Comparison of ENCODE assay signal across 15 cellular contexts in the genomic region with DNA sequence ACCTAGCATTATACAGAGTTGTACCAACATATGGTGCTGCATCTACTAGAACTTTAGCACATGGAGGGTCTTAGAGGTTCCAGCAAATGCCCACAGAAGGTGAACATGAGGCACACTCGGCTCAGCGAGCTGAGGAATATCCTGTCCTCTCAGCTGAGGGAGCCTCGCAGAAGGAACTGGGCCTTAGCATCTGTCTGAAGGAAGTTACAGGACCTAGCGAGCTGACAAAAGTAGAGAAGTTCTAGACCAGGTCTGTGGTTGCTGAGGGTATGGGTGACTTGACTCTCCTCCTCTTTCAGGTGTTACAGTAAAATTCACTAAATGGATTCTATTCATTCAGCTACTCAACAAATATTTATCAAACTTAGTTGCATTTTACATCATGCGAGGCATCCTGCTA.
DNase-seq lines count a peak whose midpoint lies in the region; ATAC-seq and TF ChIP-seq lines count a peak whose summit lies in the region.
"Had no signal": no experiment of that assay in that cellular context is flagged by ENCODE, and none has a peak within 500 bp of the region (broad histone marks: within the 10 kb centered on the region; RNA-seq: fewer than 3 reads in every experiment).

No MANE protein-coding gene starts in this region.

- POLR2A ChIA-PET in HEK293T (lab: Yijun Ruan, JAX), result no interaction called here
- POLR2A ChIA-PET in OCI-LY7 (lab: Charles Lee), result no interaction called here

- peaks cover 17% of the 10 kb centered on the region for H3K4me1 ChIP-seq in OCI-LY7 (ENCODE audit: insufficient read depth, low read length, poor library complexity, severe bottlenecking)

- CTCF ChIA-PET in HEK293T (lab: Yijun Ruan, JAX) (interaction anchor here (0.5 kb wide), 1 partner anchor 30 kb away, joined by 3 read pairs; no protein-coding TSS in a partner anchor), OCI-LY7 (lab: Charles Lee; ENCODE audit: unreplicated experiment) (no interaction called here)

- no peaks in the 10 kb centered on the region for H3K79me2 ChIP-seq in OCI-LY7 (ENCODE audit: insufficient read depth, low read depth, low read length)

- TF ChIP-seq CTCF in OCI-LY7 (conservative IDR thresholded peaks at IDR 0.05; ENCODE audit: low read length), result no peak

- DNase-seq in NCI-H345 treated with DMSO at 0.1 percent for 48 hours (lab: John Stamatoyannopoulos, UW; ENCODE audit: unreplicated experiment) (peak; percentile 35), NCI-H345 (lab: John Stamatoyannopoulos, UW) (no peak), RPMI8226 (no peak), HEK293T (ENCODE audit: extremely low spot score) (no peak), OCI-LY7 (ENCODE audit: low spot score) (no peak)
- no peak for DNase-seq in activated T-helper 1 cell treated with anti-CD3 and anti-CD28 coated beads, Interleukin-12 subunit alpha, Interleukin-12 subunit beta, Interleukin-2, Interleukin-4 antibody, amounts not matched to agents 30 ng/mL and 10 ng/mL and 1 ng/mL, durations not matched to agents 14 hours and 24 hours and 36 hours (ENCODE audit: low spot score)
- DNase-seq in stimulated activated effector memory CD8-positive, alpha-beta T cell treated with anti-CD3 and anti-CD28 coated beads, Interleukin-12 subunit alpha, Interleukin-12 subunit beta, amount 100 ng/mL, for 72 hours (ENCODE audit: low spot score in 2 of 2), result no peak
- DNase-seq: activated CD4-positive, alpha-beta T cell treated with anti-CD3 and anti-CD28 coated beads for 4 hours; activated naive CD4-positive, alpha-beta T cell treated with Interleukin-2 at 50 U/mL for 16 hours; central memory CD4-positive, alpha-beta T cell; NCI-H1436; testis had no signal

- H3K27me3 Mint-ChIP-seq in activated T-helper 1 cell treated with anti-CD3 and anti-CD28 coated beads, Interleukin-12 subunit alpha, Interleukin-12 subunit beta, Interleukin-2, Interleukin-4 antibody, amounts not matched to agents 30 ng/mL and 10 ng/mL and 1 ng/mL, durations not matched to agents 14 hours and 24 hours and 36 hours (ENCODE audit: insufficient read depth), result peaks cover 8% of the 10 kb centered on the region

- no peak overlapping the region for H3K4me2 ChIP-seq in OCI-LY7 (ENCODE audit: low read length)

- intact Hi-C loops in activated T-helper 1 cell treated with anti-CD3 and anti-CD28 coated beads, Interleukin-12 subunit alpha, Interleukin-12 subunit beta, Interleukin-2, Interleukin-4 antibody, amounts not matched to agents 30 ng/mL and 10 ng/mL and 1 ng/mL, durations not matched to agents 14 hours and 24 hours and 36 hours (cut with micrococcal nuclease), result no loop called here
- intact Hi-C loops in OCI-LY7 (cut with micrococcal nuclease; ENCODE audit: unreplicated experiment), result no loop called here

- no peak overlapping the region for H3K4me3 ChIP-seq in OCI-LY7 (ENCODE audit: low read depth, low read length, poor library complexity, severe bottlenecking)
- H3K4me3 ChIP-seq: SK-N-MC, testis had no signal

- peak; percentile 45 for ATAC-seq in HG02885 (IDR thresholded peaks at IDR 0.05; ENCODE audit: poor library complexity, unreplicated experiment)
- peak; percentile 60 for ATAC-seq in stimulated activated effector memory CD8-positive, alpha-beta T cell treated with anti-CD3 and anti-CD28 coated beads, Interleukin-12 subunit alpha, Interleukin-12 subunit beta, amount 100 ng/mL, for 72 hours
- ATAC-seq: sciatic nerve had no signal

- H3K36me3 ChIP-seq in OCI-LY7 (ENCODE audit: insufficient read depth, low read length), result no peaks in the 10 kb centered on the region

- H3K9me3 Mint-ChIP-seq in activated T-helper 1 cell treated with anti-CD3 and anti-CD28 coated beads, Interleukin-12 subunit alpha, Interleukin-12 subunit beta, Interleukin-2, Interleukin-4 antibody, amounts not matched to agents 30 ng/mL and 10 ng/mL and 1 ng/mL, durations not matched to agents 14 hours and 24 hours and 36 hours, result no peaks in the 10 kb centered on the region
- no peaks in the 10 kb centered on the region for H3K9me3 Mint-ChIP-seq in stimulated activated effector memory CD8-positive, alpha-beta T cell treated with anti-CD3 and anti-CD28 coated beads, Interleukin-12 subunit alpha, Interleukin-12 subunit beta, amount 100 ng/mL, for 72 hours

- peak overlapping the region; percentile 65 for H3K27ac Mint-ChIP-seq in activated T-helper 1 cell treated with anti-CD3 and anti-CD28 coated beads, Interleukin-12 subunit alpha, Interleukin-12 subunit beta, Interleukin-2, Interleukin-4 antibody, amounts not matched to agents 30 ng/mL and 10 ng/mL and 1 ng/mL, durations not matched to agents 14 hours and 24 hours and 36 hours
- peak overlapping the region; percentile 65 for H3K27ac Mint-ChIP-seq in stimulated activated effector memory CD8-positive, alpha-beta T cell treated with anti-CD3 and anti-CD28 coated beads, Interleukin-12 subunit alpha, Interleukin-12 subunit beta, amount 100 ng/mL, for 72 hours

- H3K9me2 ChIP-seq in OCI-LY7 (ENCODE audit: insufficient read depth, low read length), result no peaks in the 10 kb centered on the region

- H3K27ac ChIP-seq in OCI-LY7 (ENCODE audit: low read depth, low read length, poor library complexity, severe bottlenecking), result no peak overlapping the region
- H3K27ac ChIP-seq: SK-N-MC, testis had no signal

- no peaks in the 10 kb centered on the region for H4K20me1 ChIP-seq in OCI-LY7 (ENCODE audit: insufficient read depth, low read length)

- no peak overlapping the region for H3K4me3 Mint-ChIP-seq in activated T-helper 1 cell treated with anti-CD3 and anti-CD28 coated beads, Interleukin-12 subunit alpha, Interleukin-12 subunit beta, Interleukin-2, Interleukin-4 antibody, amounts not matched to agents 30 ng/mL and 10 ng/mL and 1 ng/mL, durations not matched to agents 14 hours and 24 hours and 36 hours
- H3K4me3 Mint-ChIP-seq in stimulated activated effector memory CD8-positive, alpha-beta T cell treated with anti-CD3 and anti-CD28 coated beads, Interleukin-12 subunit alpha, Interleukin-12 subunit beta, amount 100 ng/mL, for 72 hours, result no peak overlapping the region

- H2AFZ ChIP-seq in OCI-LY7 (ENCODE audit: low read length), result no peak overlapping the region

- H3K36me3 Mint-ChIP-seq in activated T-helper 1 cell treated with anti-CD3 and anti-CD28 coated beads, Interleukin-12 subunit alpha, Interleukin-12 subunit beta, Interleukin-2, Interleukin-4 antibody, amounts not matched to agents 30 ng/mL and 10 ng/mL and 1 ng/mL, durations not matched to agents 14 hours and 24 hours and 36 hours (ENCODE audit: low read depth), result peaks cover 21% of the 10 kb centered on the region
- H3K36me3 Mint-ChIP-seq in stimulated activated effector memory CD8-positive, alpha-beta T cell treated with anti-CD3 and anti-CD28 coated beads, Interleukin-12 subunit alpha, Interleukin-12 subunit beta, amount 100 ng/mL, for 72 hours, result no peaks in the 10 kb centered on the region

- no TSS peak for BruUV-seq in OCI-LY7 (replicated peaks; lab: Mats Ljungman, UMichigan)

- peaks cover 52% of the 10 kb centered on the region for H3K4me1 Mint-ChIP-seq in activated T-helper 1 cell treated with anti-CD3 and anti-CD28 coated beads, Interleukin-12 subunit alpha, Interleukin-12 subunit beta, Interleukin-2, Interleukin-4 antibody, amounts not matched to agents 30 ng/mL and 10 ng/mL and 1 ng/mL, durations not matched to agents 14 hours and 24 hours and 36 hours (ENCODE audit: low read depth)
- peaks cover 58% of the 10 kb centered on the region for H3K4me1 Mint-ChIP-seq in stimulated activated effector memory CD8-positive, alpha-beta T cell treated with anti-CD3 and anti-CD28 coated beads, Interleukin-12 subunit alpha, Interleukin-12 subunit beta, amount 100 ng/mL, for 72 hours

- no peaks in the 10 kb centered on the region for H3K9me3 ChIP-seq in OCI-LY7 (ENCODE audit: low read length)
- H3K9me3 ChIP-seq: testis had no signal

TF ChIP-seq in HEK293T, 16 proteins besides CTCF, POLR2A, EP300 and RAD21:
- no peak for TF ChIP-seq LEF1 (IDR thresholded peaks at IDR 0.05; ENCODE audit: borderline replicate concordance)
- TF ChIP-seq BHLHE40 (IDR thresholded peaks at IDR 0.05; ENCODE audit: borderline replicate concordance), result no peak
- TF ChIP-seq PKNOX1 (IDR thresholded peaks at IDR 0.05), result no peak
- TF ChIP-seq ARNT (IDR thresholded peaks at IDR 0.05), result no peak
- no peak for TF ChIP-seq HDGF (IDR thresholded peaks at IDR 0.05; ENCODE audit: borderline replicate concordance)
- no peak for TF ChIP-seq FOXK2 (IDR thresholded peaks at IDR 0.05)
- TF ChIP-seq FOXA1 (IDR thresholded peaks at IDR 0.05), result no peak
- TF ChIP-seq CTBP1 (IDR thresholded peaks at IDR 0.05; ENCODE audit: borderline replicate concordance), result no peak
- TF ChIP-seq L3MBTL2 (conservative IDR thresholded peaks at IDR 0.05), result no peak
- TF ChIP-seq ZNF384 (IDR thresholded peaks at IDR 0.05), result no peak
- TF ChIP-seq SP1 (IDR thresholded peaks at IDR 0.05), result no peak
- no peak for TF ChIP-seq SUZ12 (IDR thresholded peaks at IDR 0.05)
- TF ChIP-seq TARDBP (IDR thresholded peaks at IDR 0.05), result no peak
- TF ChIP-seq ELF4 (IDR thresholded peaks at IDR 0.05), result no peak
- TF ChIP-seq NFRKB (IDR thresholded peaks at IDR 0.05), result no peak
- TF ChIP-seq FOXM1 (IDR thresholded peaks at IDR 0.05; ENCODE audit: borderline replicate concordance), result no peak
